ENCODE assay signal across 17 cellular contexts in the genomic region with DNA sequence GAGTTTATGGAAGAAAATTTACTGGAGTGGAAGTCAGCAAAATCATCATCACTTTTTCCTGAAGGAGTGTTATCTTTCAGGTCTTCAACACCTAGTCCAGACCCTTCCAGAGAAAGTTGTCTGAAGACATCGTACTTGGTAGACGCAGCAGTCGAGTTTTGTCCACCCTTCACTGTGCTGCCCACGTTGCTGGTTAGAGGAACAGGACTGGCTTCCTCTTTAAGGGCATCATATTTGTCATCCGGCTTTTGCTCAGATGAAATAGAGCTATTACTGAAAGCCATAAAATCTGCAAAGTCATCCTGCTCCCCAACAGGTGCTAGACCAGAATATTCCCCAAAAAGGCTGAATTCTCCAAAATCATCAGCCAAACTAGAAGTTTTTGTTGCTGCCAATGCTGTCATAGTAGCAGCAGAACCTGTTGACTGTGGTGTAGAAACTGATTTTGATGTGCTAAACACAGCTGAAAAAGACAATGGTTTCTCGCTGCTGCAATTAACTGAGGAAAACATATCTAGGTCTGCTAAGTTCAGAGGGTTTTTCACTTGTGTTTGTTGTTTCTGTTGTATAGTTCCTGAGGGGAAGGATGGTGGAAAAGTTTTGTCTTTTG. TPM values are rescaled to one million over a fixed set of nuclear protein-coding genes. Genes with fewer than 3 reads are reported as not detected.
A peak's percentile ranks its signal among the peaks of the same experiment; 100 is the strongest.
DNase-seq lines count a peak whose midpoint lies in the region; ATAC-seq, FAIRE-seq and TF ChIP-seq lines count a peak whose summit lies in the region.
"Had no signal": no experiment of that assay in that cellular context is flagged by ENCODE, and none has a peak within 500 bp of the region (broad histone marks: within the 10 kb centered on the region; RNA-seq: fewer than 3 reads in every experiment).

No MANE protein-coding gene starts in this region.

- FAIRE-seq in A549 (lab: Jason Lieb, UNC) = no peak

- DNase-seq in A549 (ENCODE audit: low read depth in 1 of 2, low spot score in 1 of 2) = no peak
- DNase-seq in CD8-positive, alpha-beta T cell = no peak
- no peak for DNase-seq in activated B cell treated with CpG ODN at 0.5 μM for 24 hours
- DNase-seq in mesothelial cell of epicardium (ENCODE audit: low spot score in 2 of 2, unreplicated experiment in 2 of 2) = no peak
- no peak for DNase-seq in NCI-H187 (lab: John Stamatoyannopoulos, UW)
- no peak for DNase-seq in activated CD8-positive, alpha-beta memory T cell treated with anti-CD3 and anti-CD28 coated beads for 24 hours
- DNase-seq in adrenal gland = no peak
- DNase-seq: gastrocnemius medialis, NCI-H1417 treated with DMSO at 0.1 percent for 48 hours, NCI-H2171, OCI-M1, stomach, T1000 had no signal

- no peaks in the 10 kb centered on the region for H3K27me3 Mint-ChIP-seq in CD8-positive, alpha-beta T cell (ENCODE audit: low read depth)
- H3K27me3 Mint-ChIP-seq in activated B cell treated with CpG ODN at 0.5 μM for 24 hours = no peaks in the 10 kb centered on the region
- H3K27me3 Mint-ChIP-seq in mesothelial cell of epicardium (ENCODE audit: low read depth) = no peaks in the 10 kb centered on the region

- no peak for ATAC-seq in A549
- no peak for ATAC-seq in CD8-positive, alpha-beta T cell
- no peak for ATAC-seq in activated B cell treated with CpG ODN at 0.5 μM for 24 hours (ENCODE audit: low read depth)
- ATAC-seq in HG03432 (IDR thresholded peaks at IDR 0.05; ENCODE audit: unreplicated experiment) = no peak

- H3K27me3 ChIP-seq in CD8-positive, alpha-beta T cell (ENCODE audit: insufficient read depth, low read length) = no peaks in the 10 kb centered on the region
- H3K27me3 ChIP-seq in adrenal gland = no peaks in the 10 kb centered on the region
- H3K27me3 ChIP-seq: cardiac muscle cell, gastrocnemius medialis, right atrium auricular region, SJSA1, stomach had no signal

- H3K4me1 Mint-ChIP-seq in CD8-positive, alpha-beta T cell (ENCODE audit: low read depth) = peaks cover 55% of the 10 kb centered on the region
- H3K4me1 Mint-ChIP-seq in activated B cell treated with CpG ODN at 0.5 μM for 24 hours = peaks cover 24% of the 10 kb centered on the region
- H3K4me1 Mint-ChIP-seq in mesothelial cell of epicardium = peaks cover 27% of the 10 kb centered on the region

- no peaks in the 10 kb centered on the region for H3K9me3 Mint-ChIP-seq in CD8-positive, alpha-beta T cell
- H3K9me3 Mint-ChIP-seq in activated B cell treated with CpG ODN at 0.5 μM for 24 hours (no peaks in the 10 kb centered on the region), mesothelial cell of epicardium (no peaks in the 10 kb centered on the region)

- H3K4me1 ChIP-seq in A549 = no peaks in the 10 kb centered on the region
- H3K4me1 ChIP-seq in CD8-positive, alpha-beta T cell (ENCODE audit: insufficient read depth, low read length) = peaks cover 44% of the 10 kb centered on the region
- H3K4me1 ChIP-seq in adrenal gland (replicated peaks in 1 of 2) = peaks cover 0 to 15% of the 10 kb centered on the region in 2 donors
- H3K4me1 ChIP-seq: SJSA1 had no signal

- CTCF ChIA-PET in A549 (lab: Yijun Ruan, JAX) (interaction anchor here (0.8 to 10.5 kb wide), 4 partner anchors 17 to 97 kb away, joined by 3 to 66 read pairs (median 3); no protein-coding TSS in a partner anchor), activated B cell treated with CpG ODN at 0.5 μM for 24 hours (lab: Charles Lee) (interaction anchor here (1.2 kb wide), 1 partner anchor 16 kb away, joined by 4 read pairs; no protein-coding TSS in a partner anchor)
- CTCF ChIA-PET in CD8-positive, alpha-beta T cell (lab: Charles Lee) = interaction anchor here (1.2 to 2.6 kb wide), 2 partner anchors 51 to 56 kb away, joined by 3 to 11 read pairs; a partner anchor contains a TSS

- TF ChIP-seq CTCF in A549 (IDR thresholded peaks at IDR 0.05) (no peak), activated B cell treated with CpG ODN at 0.5 μM for 24 hours (IDR thresholded peaks at IDR 0.05) (no peak), mesothelial cell of epicardium (IDR thresholded peaks at IDR 0.05; ENCODE audit: unreplicated experiment) (no peak), adrenal gland (IDR thresholded peaks at IDR 0.05) (no peak)
- TF ChIP-seq CTCF in CD8-positive, alpha-beta T cell (IDR thresholded peaks at IDR 0.05) = no peak

- H3K4me3 ChIP-seq in A549 (no peak overlapping the region), adrenal gland (no peak overlapping the region)
- no peak overlapping the region for H3K4me3 ChIP-seq in CD8-positive, alpha-beta T cell (ENCODE audit: low read depth, low read length)
- H3K4me3 ChIP-seq: cardiac muscle cell, gastrocnemius medialis, right atrium auricular region, SJSA1, stomach had no signal

- TF ChIP-seq POLR2A in A549 (IDR thresholded peaks at IDR 0.05; ENCODE audit: low read length) (no peak), adrenal gland (IDR thresholded peaks at IDR 0.05) (no peak)

- no peaks in the 10 kb centered on the region for H3K9me3 ChIP-seq in A549
- H3K9me3 ChIP-seq in CD8-positive, alpha-beta T cell (ENCODE audit: low read length) = no peaks in the 10 kb centered on the region
- no peaks in the 10 kb centered on the region for H3K9me3 ChIP-seq in adrenal gland (replicated peaks in 1 of 3)
- H3K9me3 ChIP-seq: gastrocnemius medialis, right atrium auricular region, SJSA1, stomach had no signal

- H3K36me3 Mint-ChIP-seq in CD8-positive, alpha-beta T cell = peaks cover 75% of the 10 kb centered on the region
- H3K36me3 Mint-ChIP-seq in activated B cell treated with CpG ODN at 0.5 μM for 24 hours (ENCODE audit: low read depth) (peaks cover 74% of the 10 kb centered on the region), mesothelial cell of epicardium (peaks cover 29% of the 10 kb centered on the region)

- peaks cover 14% of the 10 kb centered on the region for H3K36me3 ChIP-seq in CD8-positive, alpha-beta T cell (ENCODE audit: insufficient read depth, low read length)
- peaks cover 0 to 24% of the 10 kb centered on the region in 2 donors for H3K36me3 ChIP-seq in adrenal gland (replicated peaks in 1 of 2)

- no peak overlapping the region for H3K4me3 Mint-ChIP-seq in CD8-positive, alpha-beta T cell
- no peak overlapping the region for H3K4me3 Mint-ChIP-seq in activated B cell treated with CpG ODN at 0.5 μM for 24 hours
- H3K4me3 Mint-ChIP-seq in mesothelial cell of epicardium = no peak overlapping the region

- H3K27ac ChIP-seq in A549 (peak overlapping the region in 1 of 2 experiments; percentile 9; a peak in 1 of 6 replicates), adrenal gland (no peak overlapping the region)
- H3K27ac ChIP-seq in CD8-positive, alpha-beta T cell (ENCODE audit: low read depth, low read length) = no peak overlapping the region
- H3K27ac ChIP-seq: cardiac muscle cell, right atrium auricular region, SJSA1, stomach had no signal

- TF ChIP-seq EP300 in A549 (IDR thresholded peaks at IDR 0.05) = no peak

- 90% methylated on average over 6 of the region's 6 CpGs for WGBS in A549 (ENCODE audit: missing lambda C conversion rate)
- WGBS in adrenal gland, 4 donors = 79 to 95% (median 83%) methylated on average over 6 of the region's 6 CpGs

- no peak overlapping the region for H3K4me2 ChIP-seq in A549

- intact Hi-C loops in CD8-positive, alpha-beta T cell (cut with DNase I, micrococcal nuclease) = loop anchor here in 1 of 2 experiments (5.0 kb wide), 1 partner anchor 39 kb away; no protein-coding TSS in a partner anchor
- intact Hi-C loops in activated B cell treated with CpG ODN at 0.5 μM for 24 hours (cut with micrococcal nuclease) (no loop called here), adrenal gland (cut with DNase I) (no loop called here)

- no peak for TF ChIP-seq RAD21 in A549 (conservative IDR thresholded peaks at IDR 0.05 in 1 of 2, IDR thresholded peaks at IDR 0.05 in 1 of 2)

- peak overlapping the region; percentile 85 for H3K27ac Mint-ChIP-seq in CD8-positive, alpha-beta T cell
- H3K27ac Mint-ChIP-seq in activated B cell treated with CpG ODN at 0.5 μM for 24 hours = peak overlapping the region; percentile 59
- H3K27ac Mint-ChIP-seq in mesothelial cell of epicardium = peak overlapping the region; percentile 40

- POLR2A ChIA-PET in A549 (lab: Yijun Ruan, JAX) = no interaction called here
- POLR2A ChIA-PET in CD8-positive, alpha-beta T cell (lab: Charles Lee) = no interaction called here
- POLR2A ChIA-PET in activated B cell treated with CpG ODN at 0.5 μM for 24 hours (lab: Charles Lee) = no interaction called here

TF ChIP-seq in A549, 52 proteins besides CTCF, POLR2A, EP300 and RAD21:
- TF ChIP-seq, protein P1, sequence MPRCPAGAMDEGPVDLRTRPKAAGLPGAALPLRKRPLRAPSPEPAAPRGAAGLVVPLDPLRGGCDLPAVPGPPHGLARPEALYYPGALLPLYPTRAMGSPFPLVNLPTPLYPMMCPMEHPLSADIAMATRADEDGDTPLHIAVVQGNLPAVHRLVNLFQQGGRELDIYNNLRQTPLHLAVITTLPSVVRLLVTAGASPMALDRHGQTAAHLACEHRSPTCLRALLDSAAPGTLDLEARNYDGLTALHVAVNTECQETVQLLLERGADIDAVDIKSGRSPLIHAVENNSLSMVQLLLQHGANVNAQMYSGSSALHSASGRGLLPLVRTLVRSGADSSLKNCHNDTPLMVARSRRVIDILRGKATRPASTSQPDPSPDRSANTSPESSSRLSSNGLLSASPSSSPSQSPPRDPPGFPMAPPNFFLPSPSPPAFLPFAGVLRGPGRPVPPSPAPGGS (IDR thresholded peaks at IDR 0.05) = no peak
- TF ChIP-seq FOSB (CRISPR knock-in tag; IDR thresholded peaks at IDR 0.05) (no peak), NFE2L2 (conservative IDR thresholded peaks at IDR 0.05; ENCODE audit: low read length) (peak; percentile 55; the same call in 1 of the 2 replicates), MAFK (IDR thresholded peaks at IDR 0.05; ENCODE audit: partially characterized antibody) (peak; percentile 56)

RNA-seq across cellular contexts. Expression of a gene that starts 55.8 kb away (rescaled TPM):
- polyA plus RNA-seq in A549 (2011; rRNA removed) = 17.4 and 24.8 TPM in 2 replicates
- polyA plus RNA-seq in A549 (2012; cell fraction: cytosol; rRNA removed) = 4.5 and 5.2 TPM in 2 replicates
- 6.3 and 7.2 TPM in 2 replicates for polyA plus RNA-seq in A549 (2012; cell fraction: nucleus; rRNA removed)
- polyA plus RNA-seq in A549 (2017; fragmentation: RNase III; extraction: RNeasy Plus Mini Kit Qiagen cat#74134 plus additional on column Dnase treatment) = 12.3 to 13.1 TPM (median 13.1 TPM) in 3 replicates
- 28.1 and 48.8 TPM in 2 replicates for polyA minus RNA-seq in A549 (2011; rRNA and poly(A)+ RNA removed)
- total RNA-seq in CD8-positive, alpha-beta T cell = 10 to 100 TPM; 46.4 to 47.0 TPM
- total RNA-seq in activated B cell treated with CpG ODN at 0.5 μM for 24 hours = 83.7 and 89.8 TPM in 2 replicates
- 54.3 to 56.3 TPM (median 56.2 TPM) in 3 replicates for total RNA-seq in mesothelial cell of epicardium
- total RNA-seq in adrenal gland = 10 to 100 TPM; 21.7 to 45.7 (median 32.6) TPM
- polyA plus RNA-seq in adrenal gland = 10 to 100 TPM in 2 of 3 donors, 1 to 10 TPM in 1; 8.5 to 36.1 (median 10.7) TPM
